In the genomic region with DNA sequence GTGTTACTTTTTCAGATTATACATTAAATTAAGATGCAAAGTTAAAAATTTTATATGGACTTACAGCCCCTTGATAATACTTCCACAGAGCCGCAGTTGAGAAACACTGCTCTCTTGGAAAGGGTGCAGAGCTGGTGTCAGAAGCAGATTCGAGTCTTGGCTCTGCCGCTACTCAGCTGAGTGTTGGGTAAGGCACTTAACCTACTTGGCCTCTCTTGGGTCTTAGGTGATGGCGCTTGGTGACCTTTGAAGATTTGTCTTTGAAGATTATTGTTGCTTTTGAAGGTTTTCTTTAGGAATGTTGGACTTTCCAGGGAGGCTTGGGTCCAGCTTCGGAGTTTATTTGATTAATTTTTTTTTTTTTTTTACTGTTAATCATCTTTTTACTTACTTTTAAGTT, we compare ENCODE assay signal across 1 cellular context.
TF ChIP-seq lines count a peak whose summit lies in the region.

No MANE protein-coding gene starts in this region.

TF ChIP-seq in GM23338, 12 proteins besides CTCF, POLR2A, EP300 and RAD21 (continued from another document):
- TF ChIP-seq, protein P1, sequence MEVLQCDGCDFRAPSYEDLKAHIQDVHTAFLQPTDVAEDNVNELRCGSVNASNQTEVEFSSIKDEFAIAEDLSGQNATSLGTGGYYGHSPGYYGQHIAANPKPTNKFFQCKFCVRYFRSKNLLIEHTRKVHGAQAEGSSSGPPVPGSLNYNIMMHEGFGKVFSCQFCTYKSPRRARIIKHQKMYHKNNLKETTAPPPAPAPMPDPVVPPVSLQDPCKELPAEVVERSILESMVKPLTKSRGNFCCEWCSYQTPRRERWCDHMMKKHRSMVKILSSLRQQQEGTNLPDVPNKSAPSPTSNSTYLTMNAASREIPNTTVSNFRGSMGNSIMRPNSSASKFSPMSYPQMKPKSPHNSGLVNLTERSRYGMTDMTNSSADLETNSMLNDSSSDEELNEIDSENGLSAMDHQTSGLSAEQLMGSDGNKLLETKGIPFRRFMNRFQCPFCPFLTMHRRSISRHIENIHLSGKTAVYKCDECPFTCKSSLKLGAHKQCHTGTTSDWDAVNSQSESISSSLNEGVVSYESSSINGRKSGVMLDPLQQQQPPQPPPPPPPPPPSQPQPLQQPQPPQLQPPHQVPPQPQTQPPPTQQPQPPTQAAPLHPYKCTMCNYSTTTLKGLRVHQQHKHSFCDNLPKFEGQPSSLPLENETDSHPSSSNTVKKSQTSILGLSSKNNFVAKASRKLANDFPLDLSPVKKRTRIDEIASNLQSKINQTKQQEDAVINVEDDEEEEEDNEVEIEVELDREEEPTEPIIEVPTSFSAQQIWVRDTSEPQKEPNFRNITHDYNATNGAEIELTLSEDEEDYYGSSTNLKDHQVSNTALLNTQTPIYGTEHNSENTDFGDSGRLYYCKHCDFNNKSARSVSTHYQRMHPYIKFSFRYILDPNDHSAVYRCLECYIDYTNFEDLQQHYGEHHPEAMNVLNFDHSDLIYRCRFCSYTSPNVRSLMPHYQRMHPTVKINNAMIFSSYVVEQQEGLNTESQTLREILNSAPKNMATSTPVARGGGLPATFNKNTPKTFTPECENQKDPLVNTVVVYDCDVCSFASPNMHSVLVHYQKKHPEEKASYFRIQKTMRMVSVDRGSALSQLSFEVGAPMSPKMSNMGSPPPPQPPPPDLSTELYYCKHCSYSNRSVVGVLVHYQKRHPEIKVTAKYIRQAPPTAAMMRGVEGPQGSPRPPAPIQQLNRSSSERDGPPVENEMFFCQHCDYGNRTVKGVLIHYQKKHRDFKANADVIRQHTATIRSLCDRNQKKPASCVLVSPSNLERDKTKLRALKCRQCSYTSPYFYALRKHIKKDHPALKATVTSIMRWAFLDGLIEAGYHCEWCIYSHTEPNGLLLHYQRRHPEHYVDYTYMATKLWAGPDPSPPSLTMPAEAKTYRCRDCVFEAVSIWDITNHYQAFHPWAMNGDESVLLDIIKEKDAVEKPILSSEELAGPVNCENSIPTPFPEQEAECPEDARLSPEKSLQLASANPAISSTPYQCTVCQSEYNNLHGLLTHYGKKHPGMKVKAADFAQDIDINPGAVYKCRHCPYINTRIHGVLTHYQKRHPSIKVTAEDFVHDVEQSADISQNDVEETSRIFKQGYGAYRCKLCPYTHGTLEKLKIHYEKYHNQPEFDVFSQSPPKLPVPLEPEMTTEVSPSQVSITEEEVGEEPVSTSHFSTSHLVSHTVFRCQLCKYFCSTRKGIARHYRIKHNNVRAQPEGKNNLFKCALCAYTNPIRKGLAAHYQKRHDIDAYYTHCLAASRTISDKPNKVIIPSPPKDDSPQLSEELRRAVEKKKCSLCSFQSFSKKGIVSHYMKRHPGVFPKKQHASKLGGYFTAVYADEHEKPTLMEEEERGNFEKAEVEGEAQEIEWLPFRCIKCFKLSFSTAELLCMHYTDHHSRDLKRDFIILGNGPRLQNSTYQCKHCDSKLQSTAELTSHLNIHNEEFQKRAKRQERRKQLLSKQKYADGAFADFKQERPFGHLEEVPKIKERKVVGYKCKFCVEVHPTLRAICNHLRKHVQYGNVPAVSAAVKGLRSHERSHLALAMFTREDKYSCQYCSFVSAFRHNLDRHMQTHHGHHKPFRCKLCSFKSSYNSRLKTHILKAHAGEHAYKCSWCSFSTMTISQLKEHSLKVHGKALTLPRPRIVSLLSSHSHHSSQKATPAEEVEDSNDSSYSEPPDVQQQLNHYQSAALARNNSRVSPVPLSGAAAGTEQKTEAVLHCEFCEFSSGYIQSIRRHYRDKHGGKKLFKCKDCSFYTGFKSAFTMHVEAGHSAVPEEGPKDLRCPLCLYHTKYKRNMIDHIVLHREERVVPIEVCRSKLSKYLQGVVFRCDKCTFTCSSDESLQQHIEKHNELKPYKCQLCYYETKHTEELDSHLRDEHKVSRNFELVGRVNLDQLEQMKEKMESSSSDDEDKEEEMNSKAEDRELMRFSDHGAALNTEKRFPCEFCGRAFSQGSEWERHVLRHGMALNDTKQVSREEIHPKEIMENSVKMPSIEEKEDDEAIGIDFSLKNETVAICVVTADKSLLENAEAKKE (CRISPR knock-in tag; IDR thresholded peaks at IDR 0.05): no peak
- TF ChIP-seq EZH2phosphoT487 (IDR thresholded peaks at IDR 0.05; ENCODE audit: unreplicated experiment): no peak
- no peak for TF ChIP-seq NANOG (IDR thresholded peaks at IDR 0.05; ENCODE audit: borderline replicate concordance)
- TF ChIP-seq EZH2 (IDR thresholded peaks at IDR 0.05; ENCODE audit: low read depth, unreplicated experiment): no peak
- no peak for TF ChIP-seq JUNB (IDR thresholded peaks at IDR 0.05; ENCODE audit: unreplicated experiment)
- TF ChIP-seq ZNF114 (CRISPR knock-in tag; IDR thresholded peaks at IDR 0.05): no peak
- no peak for TF ChIP-seq STAT1 (IDR thresholded peaks at IDR 0.05; ENCODE audit: unreplicated experiment)
